20 cellular contexts compared by ENCODE assay signal in genomic region chr4:48705609-48706008, GRCh38.
DNase-seq lines count a peak whose midpoint lies in the region; ATAC-seq, FAIRE-seq and TF ChIP-seq lines count a peak whose summit lies in the region.
"Had no signal": no experiment of that assay in that cellular context is flagged by ENCODE, and none has a peak within 500 bp of the region (broad histone marks: within the 10 kb centered on the region; RNA-seq: fewer than 3 reads in every experiment).

No MANE protein-coding gene starts in this region.

- H3K27me3 Mint-ChIP-seq in natural killer cell (ENCODE audit: low read depth in 2 of 2): no peaks in the 10 kb centered on the region
- H3K27me3 Mint-ChIP-seq: B cell; CD8-positive, alpha-beta memory T cell had no signal

- TSS peak; percentile 22 for BruUV-seq in PC-9 (replicated peaks; lab: Mats Ljungman, UMichigan)

- no peaks in the 10 kb centered on the region for H3K9me3 Mint-ChIP-seq in natural killer cell
- H3K9me3 Mint-ChIP-seq: CD8-positive, alpha-beta memory T cell had no signal

- H4K20me1 ChIP-seq in PC-9 (ENCODE audit: insufficient read depth): no peaks in the 10 kb centered on the region

- POLR2A ChIA-PET in PC-9 (lab: Charles Lee; ENCODE audit: unreplicated experiment): no interaction called here

- ATAC-seq in natural killer cell: peak; percentile 49 to 66 (median 59)
- ATAC-seq: GM12878 had no signal

- H3K36me3 Mint-ChIP-seq in natural killer cell: peaks cover 6% of the 10 kb centered on the region

- 0 out of 2 replicates have a peak, but pooled peaks cover 4% of the 10 kb centered on the region for H3K9me3 ChIP-seq in PC-9 (ENCODE audit: insufficient read depth, low read depth)

- no peak overlapping the region for H3K4me3 Mint-ChIP-seq in natural killer cell
- H3K4me3 Mint-ChIP-seq: B cell; CD8-positive, alpha-beta memory T cell; H9 had no signal

- CTCF ChIA-PET in PC-9 (lab: Charles Lee): no interaction called here

- no peak overlapping the region for H2AFZ ChIP-seq in PC-9

- no peaks in the 10 kb centered on the region; the same call in 1 of the 2 replicates for H3K36me3 ChIP-seq in PC-9 (ENCODE audit: low read depth)

- H3K4me1 ChIP-seq in PC-9 (replicated peaks; ENCODE audit: insufficient read depth): peaks cover 14% of the 10 kb centered on the region

- peaks cover under 1% of the 10 kb centered on the region; the same call in 1 of the 2 replicates for H3F3A ChIP-seq in PC-9 (ENCODE audit: insufficient read depth, low read depth)

- intact Hi-C loops in PC-9 (cut with micrococcal nuclease; ENCODE audit: unreplicated experiment): no loop called here
- intact Hi-C loops in natural killer cell (cut with micrococcal nuclease): no loop called here

- H3K27ac Mint-ChIP-seq in natural killer cell: peak overlapping the region; percentile 5 to 65
- H3K27ac Mint-ChIP-seq: B cell had no signal

- H3K79me2 ChIP-seq in PC-9 (ENCODE audit: low read depth): peaks cover 15% of the 10 kb centered on the region

- H3K4me3 ChIP-seq in PC-9: no peak overlapping the region
- H3K4me3 ChIP-seq: BLaER1 treated with 17β-estradiol and CSF1 and Interleukin-3, amounts not matched to agents 10 nM and 100 nM; GM12878 had no signal

- peaks cover 37 to 48% of the 10 kb centered on the region in 2 donors for H3K4me1 Mint-ChIP-seq in natural killer cell

- H3K27me3 ChIP-seq in PC-9 (ENCODE audit: insufficient read depth, low read depth): no peaks in the 10 kb centered on the region
- H3K27me3 ChIP-seq: BLaER1 treated with 17β-estradiol and CSF1 and Interleukin-3, amounts not matched to agents 10 nM and 100 nM had no signal

- FAIRE-seq in frontal cortex (lab: Jason Lieb, UNC): peak; percentile 76
- FAIRE-seq: GM12878, H1, HTR-8/SVneo had no signal

- TF ChIP-seq CTCF in PC-9 (conservative IDR thresholded peaks at IDR 0.05) (no peak), natural killer cell (IDR thresholded peaks at IDR 0.05) (no peak)

- H3K9me2 ChIP-seq in PC-9 (ENCODE audit: insufficient read depth): no peaks in the 10 kb centered on the region

- no peak overlapping the region for H3K27ac ChIP-seq in PC-9
- H3K27ac ChIP-seq: BLaER1 treated with 17β-estradiol and CSF1 and Interleukin-3, amounts not matched to agents 10 nM and 100 nM had no signal

- no peak overlapping the region for H3K4me2 ChIP-seq in PC-9
- H3K4me2 ChIP-seq: BLaER1 treated with 17β-estradiol and CSF1 and Interleukin-3, amounts not matched to agents 10 nM and 100 nM had no signal

- DNase-seq in PC-9 (no peak), frontal cortex (ENCODE audit: low spot score in 2 of 2) (no peak), natural killer cell (no peak), superior temporal gyrus (ENCODE audit: extremely low spot score) (peak; percentile 7), NCI-H82 treated with DMSO at 0.1 percent for 48 hours (lab: John Stamatoyannopoulos, UW; ENCODE audit: unreplicated experiment) (no peak), AG20443 (ENCODE audit: low spot score) (no peak)
- DNase-seq in effector CD4-positive, alpha-beta T cell: no peak
- DNase-seq: 8988T; CD8-positive, alpha-beta memory T cell; COR-L47; DMS 273 treated with DMSO at 0.1 percent for 48 hours; DMS53; DND-41; EL; H9 had no signal
